In the genomic region with DNA sequence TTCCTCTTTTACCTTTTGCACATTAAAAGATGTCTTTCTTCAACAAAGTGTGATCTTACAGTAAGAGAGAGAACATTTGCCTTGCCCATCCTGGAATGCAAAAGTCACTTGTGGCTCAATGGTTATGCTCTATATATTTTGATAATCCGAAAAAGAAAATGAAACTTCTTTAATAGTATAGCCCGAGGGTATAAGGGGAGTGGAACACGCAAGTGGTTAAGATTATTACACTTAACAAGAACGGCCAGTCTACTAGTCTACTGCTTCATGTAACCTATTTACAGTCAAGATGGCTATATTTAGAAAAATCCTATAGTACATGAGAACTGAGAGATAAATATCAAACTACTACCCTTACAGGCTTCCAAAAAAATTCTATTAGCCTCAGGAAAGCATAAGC, we compare ENCODE assay signal across 20 cellular contexts.
"Had no signal": no experiment of that assay in that cellular context is flagged by ENCODE, and none has a peak within 500 bp of the region (broad histone marks: within the 10 kb centered on the region; RNA-seq: fewer than 3 reads in every experiment).

No MANE protein-coding gene starts in this region.

- H3K36me3 ChIP-seq: MG63, SJCRH30 had no signal

- DNase-seq: KBM-7; MG63; NCI-H1092 treated with DMSO at 0.1 percent for 48 hours; NCI-H1436; NCI-H187; NCI-H2029; NCI-H2081 treated with DMSO at 0.1 percent for 48 hours; NCI-H2171; NCI-H226; NCI-H446; NCI-H510A; NCI-H524 treated with DMSO at 0.1 percent for 48 hours; NCI-H774; NK-92 treated with Interleukin-12 subunit alpha and Interleukin-12 subunit beta, amount 100 ng/mL, for 24 hours; PC-3; SHP77 treated with DMSO at 0.1 percent for 48 hours; SJCRH30 had no signal

- H3K4me3 ChIP-seq: MG63, SJCRH30 had no signal

- H3K4me1 ChIP-seq: SJCRH30 had no signal

- H3K9me3 ChIP-seq: MG63, SJCRH30 had no signal

- ATAC-seq: Panc1, PC-3, Right ventricle myocardium inferior, SK-N-SH treated with all-trans-retinoic acid at 6 μM for 48 hours had no signal

- H3K27me3 ChIP-seq: MG63, SJCRH30 had no signal

- H3K27ac ChIP-seq: SJCRH30 had no signal
